8 cellular contexts compared by ENCODE assay signal in genomic region chr1:45009956-45010854, GRCh38. TPM values are rescaled to one million over a fixed set of nuclear protein-coding genes. Genes with fewer than 3 reads are reported as not detected.
DNase-seq lines count a peak whose midpoint lies in the region; ATAC-seq, FAIRE-seq and TF ChIP-seq lines count a peak whose summit lies in the region.

No MANE protein-coding gene starts in this region.

- no peaks in the 10 kb centered on the region for H3K27me3 Mint-ChIP-seq in stimulated activated naive B cell treated with anti-CD40 and anti-IgM and Interleukin-4, amounts not matched to agents 10 μg/mL and 1 μg/mL and 100 μg/mL, for 72 hours

- peak overlapping the region; percentile 93 for H3K4me2 ChIP-seq in GM12878 (ENCODE audit: control insufficient read depth, insufficient read depth)

- TF ChIP-seq CTCF in GM12878 (IDR thresholded peaks at IDR 0.05 in 2 of 3, conservative IDR thresholded peaks at IDR 0.05 in 1 of 3; ENCODE audit: control insufficient read depth in 2 of 3, extremely low read depth in 1 of 3, insufficient read depth in 1 of 3, low read depth in 3 of 3, low read length in 3 of 3) (no peak), kidney epithelial cell (IDR thresholded peaks at IDR 0.05; ENCODE audit: insufficient read depth, low read length, poor library complexity, severe bottlenecking) (no peak)

- in situ Hi-C loops in GM12878 (cut with MboI): loop anchor here (5.0 kb wide), 3 partner anchors 292 to 572 kb away; partner anchors contain the start of genes NASP and TESK2

- ATAC-seq in GM12878 (peak; percentile 15), GM21390 (IDR thresholded peaks at IDR 0.05; ENCODE audit: unreplicated experiment) (no peak)
- ATAC-seq in stimulated activated naive B cell treated with anti-CD40 and anti-IgM and Interleukin-4, amounts not matched to agents 10 μg/mL and 1 μg/mL and 100 μg/mL, for 72 hours (replicated peaks): no peak

- H3K4me3 Mint-ChIP-seq in stimulated activated naive B cell treated with anti-CD40 and anti-IgM and Interleukin-4, amounts not matched to agents 10 μg/mL and 1 μg/mL and 100 μg/mL, for 72 hours: peak overlapping the region; percentile 79 to 97

- RAD21 ChIA-PET in GM12878 (lab: Charles Lee; ENCODE audit: unreplicated experiment): interaction anchor here (0.6 to 12.5 kb wide), 22 partner anchors 24 to 575 kb away, joined by 3 to 313 read pairs (median 4); partner anchors contain the start of genes BTBD19, EIF2B3, MUTYH and PLK3

- SMC1A ChIA-PET in GM12878 (lab: Charles Lee; ENCODE audit: uncharacterized antibody, unreplicated experiment): interaction anchor here (0.6 to 12.5 kb wide), 21 partner anchors 10 to 490 kb away, joined by 3 to 284 read pairs (median 6); partner anchors contain the start of genes BEST4, CCDC163, EIF2B3 and MMACHC

- peaks cover 17% of the 10 kb centered on the region for H3K4me1 ChIP-seq in GM12878 (ENCODE audit: control insufficient read depth, insufficient read depth, low read length)

- peak overlapping the region; percentile 79; the same call in 1 of the 2 replicates for H3K27ac ChIP-seq in GM12878 (ENCODE audit: control insufficient read depth, insufficient read depth)

- no peak for FAIRE-seq in GM12878 (lab: Jason Lieb, UNC)

- H4K20me1 ChIP-seq in GM12878 (ENCODE audit: control insufficient read depth, insufficient read depth): no peaks in the 10 kb centered on the region

- CTCF ChIA-PET in GM12878 (lab: Yijun Ruan, JAX): interaction anchor here (0.6 to 11.4 kb wide), 19 partner anchors 19 to 559 kb away, joined by 3 to 252 read pairs (median 10); partner anchors contain the start of genes BEST4, EIF2B3, PLK3 and RNU5D-1

- peak overlapping the region; percentile 87 for H3K27ac Mint-ChIP-seq in stimulated activated naive B cell treated with anti-CD40 and anti-IgM and Interleukin-4, amounts not matched to agents 10 μg/mL and 1 μg/mL and 100 μg/mL, for 72 hours

- no peaks in the 10 kb centered on the region for H3K9me3 Mint-ChIP-seq in stimulated activated naive B cell treated with anti-CD40 and anti-IgM and Interleukin-4, amounts not matched to agents 10 μg/mL and 1 μg/mL and 100 μg/mL, for 72 hours

- 28% methylated on average over 33 of the region's 41 CpGs for WGBS in GM12878 (ENCODE audit: insufficient coverage, insufficient replicate concordance, low lambda C conversion rate, missing lambda C conversion rate)

- intact Hi-C loops in GM12878 (cut with micrococcal nuclease; ENCODE audit: unreplicated experiment): loop anchor here (5.0 to 10.0 kb wide), 4 partner anchors 225 to 575 kb away; partner anchors contain the start of genes MUTYH, NASP, RNU5D-1 and TOE1

- no peak for TF ChIP-seq POLR2A in GM12878 (IDR thresholded peaks at IDR 0.05; ENCODE audit: low read depth, low read length)

- H2AFZ ChIP-seq in GM12878 (ENCODE audit: control insufficient read depth, low read depth, low read length): peak overlapping the region; percentile 100

- TF ChIP-seq RAD21 in GM12878 (IDR thresholded peaks at IDR 0.05; ENCODE audit: insufficient read depth, low read depth, low read length): no peak

- no peaks in the 10 kb centered on the region for H3K9me3 ChIP-seq in GM12878 (replicated peaks; ENCODE audit: control insufficient read depth, insufficient read depth, low read length)

- POLR2A ChIA-PET in GM12878 (lab: Charles Lee): interaction anchor here (0.6 to 3.2 kb wide), 14 partner anchors 20 to 853 kb away, joined by 3 to 26 read pairs (median 6); partner anchors contain the start of genes BEST4, BTBD19, EIF2B3 and MUTYH

- H3K4me3 ChIP-seq in GM12878: peak overlapping the region; percentile 85
- peak overlapping the region; percentile 80 for H3K4me3 ChIP-seq in kidney epithelial cell (ENCODE audit: low read depth, low read length)

- peaks cover 43 to 56% of the 10 kb centered on the region in 2 donors for H3K4me1 Mint-ChIP-seq in stimulated activated naive B cell treated with anti-CD40 and anti-IgM and Interleukin-4, amounts not matched to agents 10 μg/mL and 1 μg/mL and 100 μg/mL, for 72 hours

- H3K9ac ChIP-seq in GM12878 (ENCODE audit: control insufficient read depth, insufficient read depth, low read length): peak overlapping the region; percentile 60

- peaks cover 3 to 19% of the 10 kb centered on the region in 2 experiments for H3K36me3 ChIP-seq in GM12878 (ENCODE audit: control insufficient read depth in 2 of 2, insufficient read depth in 2 of 2, low read length in 1 of 2)
- peaks cover 2% of the 10 kb centered on the region for H3K36me3 ChIP-seq in kidney epithelial cell (ENCODE audit: control insufficient read depth, insufficient read depth, low read length)

- peaks cover 16% of the 10 kb centered on the region for H3K79me2 ChIP-seq in GM12878 (ENCODE audit: control insufficient read depth, insufficient read depth, low read length)

- TF ChIP-seq EP300 in GM12878 (IDR thresholded peaks at IDR 0.05; ENCODE audit: borderline replicate concordance in 1 of 2, control insufficient read depth in 1 of 2, low read depth in 2 of 2, low read length in 2 of 2): no peak

- TSS peak; percentile 52 for BruUV-seq in GM12878 (replicated peaks; lab: Mats Ljungman, UMichigan)

- DNase-seq in SHP77 (lab: John Stamatoyannopoulos, UW): peak; percentile 29 to 38
- DNase-seq in SHP77 treated with DMSO at 0.1 percent for 48 hours (lab: John Stamatoyannopoulos, UW): no peak
- peak; percentile 44 for DNase-seq in NCI-H774 (lab: John Stamatoyannopoulos, UW)
- DNase-seq in GM12878 (ENCODE audit: low read depth, low spot score): no peak
- DNase-seq in kidney epithelial cell (ENCODE audit: low read depth): no peak
- DNase-seq in stimulated activated naive B cell treated with anti-CD40 and anti-IgM and Interleukin-4, amounts not matched to agents 10 μg/mL and 1 μg/mL and 100 μg/mL, for 72 hours: no peak
- no peak for DNase-seq in effector CD4-positive, alpha-beta T cell

- peaks cover 28 to 37% of the 10 kb centered on the region in 2 donors for H3K36me3 Mint-ChIP-seq in stimulated activated naive B cell treated with anti-CD40 and anti-IgM and Interleukin-4, amounts not matched to agents 10 μg/mL and 1 μg/mL and 100 μg/mL, for 72 hours

- no peaks in the 10 kb centered on the region for H3K27me3 ChIP-seq in GM12878 (replicated peaks in 1 of 2; ENCODE audit: control insufficient read depth in 2 of 2, insufficient read depth in 2 of 2, low read length in 1 of 2)
- no peaks in the 10 kb centered on the region for H3K27me3 ChIP-seq in kidney epithelial cell (ENCODE audit: control insufficient read depth, insufficient read depth, low read length)

RNA-seq across cellular contexts. Expression of gene HECTD3, which starts 0.9 kb away (rescaled TPM):
- 14.2 and 17.4 TPM in 2 replicates for total RNA-seq in GM12878 (2013; cell fraction: nucleolus; rRNA removed)
- total RNA-seq in GM12878 (2014; rRNA removed): 11.3 and 15.1 TPM in 2 replicates
- total RNA-seq in GM12878 (2014; rRNA removed; fragmentation: Illumina TruSeq; extraction: Trizol): 6.9 and 8.2 TPM in 2 replicates
- total RNA-seq in GM12878 (2021): 27.4 and 30.3 TPM in 2 replicates
- 14.9 TPM for polyA plus RNA-seq in GM12878 (2011; ENCODE audit: low read depth)
- 14.8 and 28.4 TPM in 2 replicates for polyA plus RNA-seq in GM12878 (2011; rRNA removed)
- 26.2 and 27.3 TPM in 2 replicates for polyA plus RNA-seq in GM12878 (2011; cell fraction: cytosol; rRNA removed)
- polyA plus RNA-seq in GM12878 (2011; cell fraction: nucleus; rRNA removed): 84.0 and 90.6 TPM in 2 replicates
- 22.8 and 25.4 TPM in 2 replicates for polyA plus RNA-seq in GM12878 (2012)
- 20.7 and 22.0 TPM in 2 replicates for polyA plus RNA-seq in GM12878 (2014; fragmentation: Illumina TruSeq; extraction: Trizol)
- polyA plus RNA-seq in GM12878 (2014; fragmentation: Nextera tagmentation; extraction: Ambion mirVana): 1 to 10 TPM; 3.4 to 4.6 TPM
- polyA plus RNA-seq in GM12878 (2014; rRNA removed): 23.3 and 26.8 TPM in 2 replicates
- polyA plus RNA-seq in GM12878 (2016; fragmentation: Nextera tagmentation; extraction: Ambion mirVana): 10 to 100 TPM; 24.1 to 30.4 TPM
- 33.6 and 39.9 TPM in 2 replicates for polyA minus RNA-seq in GM12878 (2011; rRNA and poly(A)+ RNA removed)
- 13.4 and 17.2 TPM in 2 replicates for polyA minus RNA-seq in GM12878 (2011; cell fraction: cytosol; rRNA and poly(A)+ RNA removed)
- polyA minus RNA-seq in GM12878 (2011; cell fraction: nucleus; rRNA and poly(A)+ RNA removed): 10.6 and 16.6 TPM in 2 replicates
- 38.3 and 44.3 TPM in 2 replicates for total RNA-seq in kidney epithelial cell

RNA-seq across cellular contexts. Expression of gene UROD, which starts 1.8 kb away (rescaled TPM):
- total RNA-seq in GM12878 (2013; cell fraction: nucleolus; rRNA removed): 23.8 and 25.9 TPM in 2 replicates
- total RNA-seq in GM12878 (2014; rRNA removed) (94.0 and 101 TPM in 2 replicates), GM12878 (2014; rRNA removed; fragmentation: Illumina TruSeq; extraction: Trizol) (65.8 and 68.2 TPM in 2 replicates), GM12878 (2021) (66.2 and 73.7 TPM in 2 replicates), kidney epithelial cell (92.8 and 113 TPM in 2 replicates)
- polyA plus RNA-seq in GM12878 (2011; ENCODE audit: low read depth): 42.8 TPM
- polyA plus RNA-seq in GM12878 (2011; rRNA removed) (44.3 and 70.7 TPM in 2 replicates), GM12878 (2014; fragmentation: Illumina TruSeq; extraction: Trizol) (70.5 and 105 TPM in 2 replicates), GM12878 (2014; fragmentation: Nextera tagmentation; extraction: Ambion mirVana) (100 to 1,000 TPM; 236 to 330 TPM), GM12878 (2014; rRNA removed) (112 and 115 TPM in 2 replicates), GM12878 (2016; fragmentation: Nextera tagmentation; extraction: Ambion mirVana) (100 to 1,000 TPM in 1 of 2 experiments, 10 to 100 TPM in 1; 99.5 to 124 TPM)
- polyA plus RNA-seq in GM12878 (2011; cell fraction: cytosol; rRNA removed): 103 and 121 TPM in 2 replicates
- polyA plus RNA-seq in GM12878 (2011; cell fraction: nucleus; rRNA removed): 145 and 147 TPM in 2 replicates
- polyA plus RNA-seq in GM12878 (2012): 52.2 and 61.2 TPM in 2 replicates
- 55.7 and 69.0 TPM in 2 replicates for polyA minus RNA-seq in GM12878 (2011; rRNA and poly(A)+ RNA removed)
- 12.8 and 13.3 TPM in 2 replicates for polyA minus RNA-seq in GM12878 (2011; cell fraction: cytosol; rRNA and poly(A)+ RNA removed)
- 38.7 and 49.5 TPM in 2 replicates for polyA minus RNA-seq in GM12878 (2011; cell fraction: nucleus; rRNA and poly(A)+ RNA removed)

RNA-seq across cellular contexts. Expression of gene EIF2B3, which starts 23.8 kb away (rescaled TPM):
- total RNA-seq in GM12878 (2013; cell fraction: nucleolus; rRNA removed): 70.5 and 77.6 TPM in 2 replicates
- total RNA-seq in GM12878 (2014; rRNA removed) (31.2 TPM in 2 replicates), GM12878 (2014; rRNA removed; fragmentation: Illumina TruSeq; extraction: Trizol) (45.5 and 48.0 TPM in 2 replicates), GM12878 (2021) (35.3 and 35.9 TPM in 2 replicates), kidney epithelial cell (23.2 and 24.3 TPM in 2 replicates)
- polyA plus RNA-seq in GM12878 (2011; ENCODE audit: low read depth): 17.6 TPM
- polyA plus RNA-seq in GM12878 (2011; rRNA removed) (42.5 and 55.3 TPM in 2 replicates), GM12878 (2014; fragmentation: Illumina TruSeq; extraction: Trizol) (39.7 and 54.5 TPM in 2 replicates), GM12878 (2014; fragmentation: Nextera tagmentation; extraction: Ambion mirVana) (100 to 1,000 TPM; 112 to 124 TPM), GM12878 (2014; rRNA removed) (29.7 and 30.5 TPM in 2 replicates), GM12878 (2016; fragmentation: Nextera tagmentation; extraction: Ambion mirVana) (10 to 100 TPM; 63.3 to 65.8 TPM)
- 23.0 and 25.0 TPM in 2 replicates for polyA plus RNA-seq in GM12878 (2011; cell fraction: cytosol; rRNA removed)
- 16.9 and 22.3 TPM in 2 replicates for polyA plus RNA-seq in GM12878 (2011; cell fraction: nucleus; rRNA removed)
- polyA plus RNA-seq in GM12878 (2012): 17.1 and 19.2 TPM in 2 replicates
- 26.9 and 48.3 TPM in 2 replicates for polyA minus RNA-seq in GM12878 (2011; rRNA and poly(A)+ RNA removed)
- polyA minus RNA-seq in GM12878 (2011; cell fraction: cytosol; rRNA and poly(A)+ RNA removed): 9.5 and 11.2 TPM in 2 replicates
- polyA minus RNA-seq in GM12878 (2011; cell fraction: nucleus; rRNA and poly(A)+ RNA removed): 15.5 and 31.9 TPM in 2 replicates

Comparison
In these comparisons a context has a peak if more than half of its experiments do, and no peak if none do; other contexts are left out.
1. DNase-seq: peak in SHP77 (2 of 2) and NCI-H774 (single experiment); none in SHP77 treated with DMSO at 0.1 percent for 48 hours (single experiment), GM12878 (single experiment), kidney epithelial cell (single experiment), stimulated activated naive B cell treated with anti-CD40 and anti-IgM and Interleukin-4, amounts not matched to agents 10 μg/mL and 1 μg/mL and 100 μg/mL, for 72 hours (single experiment) and effector CD4-positive, alpha-beta T cell (single experiment).